ENCODE assay signal across 1 cellular context in genomic region chr17:61392679-61393078, GRCh38.
TF ChIP-seq lines count a peak whose summit lies in the region.

No MANE protein-coding gene starts in this region.

TF ChIP-seq in IMR-90, 13 proteins besides CTCF, POLR2A, EP300 and RAD21 (continued from another document):
- TF ChIP-seq MAZ (IDR thresholded peaks at IDR 0.05; ENCODE audit: borderline replicate concordance, low read depth, low read length) (no peak), BHLHE40 (IDR thresholded peaks at IDR 0.05; ENCODE audit: low read depth, low read length) (no peak), MAFK (IDR thresholded peaks at IDR 0.05; ENCODE audit: low read depth, low read length) (no peak), USF2 (IDR thresholded peaks at IDR 0.05; ENCODE audit: low read depth, low read length) (no peak), NFE2L2 (IDR thresholded peaks at IDR 0.05; ENCODE audit: low read depth, low read length) (no peak)
